In the genomic region with DNA sequence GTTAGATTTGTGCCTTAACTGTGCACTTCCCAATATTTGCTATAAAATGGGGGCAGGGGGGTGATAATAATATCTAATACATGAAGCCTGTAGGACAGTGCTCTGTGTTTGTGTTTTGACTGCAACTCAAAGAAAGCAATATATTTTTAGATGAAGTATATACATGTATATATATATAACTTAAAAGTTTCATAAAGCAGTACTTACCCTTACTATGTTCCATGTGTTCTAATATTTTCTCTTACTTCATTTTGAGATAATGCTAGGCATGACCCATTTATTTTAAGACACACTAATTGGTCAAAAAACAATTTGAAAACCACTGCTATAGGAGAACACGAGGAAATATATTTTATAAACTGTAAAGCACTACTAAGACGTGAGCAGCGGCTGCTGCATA, we compare ENCODE assay signal across 10 cellular contexts. TPM values are rescaled to one million over a fixed set of nuclear protein-coding genes. Genes with fewer than 3 reads are reported as not detected.
DNase-seq lines count a peak whose midpoint lies in the region; ATAC-seq, FAIRE-seq and TF ChIP-seq lines count a peak whose summit lies in the region.
"Had no signal": no experiment of that assay in that cellular context is flagged by ENCODE, and none has a peak within 500 bp of the region (broad histone marks: within the 10 kb centered on the region; RNA-seq: fewer than 3 reads in every experiment).

No MANE protein-coding gene starts in this region.

- H3K4me1 ChIP-seq in HUES6 (ENCODE audit: control insufficient read depth, insufficient read depth, low read length): no peaks in the 10 kb centered on the region

- TF ChIP-seq CTCF in AG04450 (IDR thresholded peaks at IDR 0.05; ENCODE audit: low read depth, low read length): no peak
- TF ChIP-seq CTCF in bronchial epithelial cell (IDR thresholded peaks at IDR 0.05; ENCODE audit: insufficient read depth, low read length, severe bottlenecking): no peak

- CTCF ChIA-PET in AG04450 (lab: Charles Lee): no interaction called here

- H3K9me3 ChIP-seq in AG04450 (ENCODE audit: control insufficient read depth, insufficient read depth, low read length): peaks cover 3% of the 10 kb centered on the region
- no peaks in the 10 kb centered on the region for H3K9me3 ChIP-seq in HUES6 (ENCODE audit: control insufficient read depth, insufficient read depth, low read depth, low read length)

- no peaks in the 10 kb centered on the region for H3K27me3 Mint-ChIP-seq in naive B cell

- H3K27ac Mint-ChIP-seq in naive B cell: peak overlapping the region in 2 of 6 donors; percentile 42 to 97

- H3K27ac ChIP-seq in AG04450 (ENCODE audit: low read depth, low read length) (no peak overlapping the region), HUES6 (ENCODE audit: low read depth, low read length) (no peak overlapping the region)

- H3K36me3 Mint-ChIP-seq in naive B cell: peaks cover 1 to 5% of the 10 kb centered on the region in 2 donors

- ATAC-seq in naive B cell (ENCODE audit: low read depth in 2 of 2) (no peak), HG02763 (IDR thresholded peaks at IDR 0.05; ENCODE audit: unreplicated experiment) (no peak)

- H3K9me3 Mint-ChIP-seq in naive B cell: no peaks in the 10 kb centered on the region

- FAIRE-seq in bronchial epithelial cell (lab: Jason Lieb, UNC) (no peak), GM19239 (lab: Jason Lieb, UNC) (no peak)
- FAIRE-seq: G401.6 had no signal

- POLR2A ChIA-PET in AG04450 (lab: Yijun Ruan, JAX): no interaction called here

- H3K4me3 Mint-ChIP-seq in naive B cell: peak overlapping the region; percentile 81 to 99 (median 97)

- H3K9ac ChIP-seq in HUES6 (ENCODE audit: low read length): no peak overlapping the region

- DNase-seq in AG04450 (ENCODE audit: low read depth, low spot score) (no peak), bronchial epithelial cell (ENCODE audit: low read depth) (no peak), naive B cell (no peak), GM19239 (ENCODE audit: insufficient read length, low spot score) (no peak), KG1 (lab: John Stamatoyannopoulos, UW) (no peak), hepatic stellate cell (ENCODE audit: low spot score) (no peak)
- DNase-seq: NCI-H1417 had no signal

- H3K4me1 Mint-ChIP-seq in naive B cell: peaks cover 37 to 61% (median 46%) of the 10 kb centered on the region in 3 donors

- H3K27me3 ChIP-seq in AG04450 (ENCODE audit: control insufficient read depth, insufficient read depth, low read length) (no peaks in the 10 kb centered on the region), HUES6 (ENCODE audit: control insufficient read depth, insufficient read depth, low read length) (no peaks in the 10 kb centered on the region), bronchial epithelial cell (ENCODE audit: control insufficient read depth, insufficient read depth, low read length) (no peaks in the 10 kb centered on the region)

- H3K4me3 ChIP-seq in AG04450 (ENCODE audit: low read depth, low read length) (peak overlapping the region; percentile 92), HUES6 (ENCODE audit: low read depth, low read length) (peak overlapping the region; percentile 93), bronchial epithelial cell (ENCODE audit: low read depth, low read length) (peak overlapping the region; percentile 74)

- H3K36me3 ChIP-seq in HUES6 (ENCODE audit: control insufficient read depth, insufficient read depth, low read length) (peaks cover 28% of the 10 kb centered on the region), bronchial epithelial cell (ENCODE audit: control insufficient read depth, insufficient read depth, low read length) (peaks cover 4% of the 10 kb centered on the region)

RNA-seq across cellular contexts. Expression of a gene that starts 2.4 kb away (rescaled TPM):
- polyA plus RNA-seq in AG04450 (2011; rRNA removed) (6.2 and 8.7 TPM in 2 replicates), naive B cell (ENCODE audit: low read depth in 6 of 6) (10 to 100 TPM in 5 of 6 donors, 1 to 10 TPM in 1; 6.4 to 35.1 (median 27.7) TPM)
- polyA minus RNA-seq in AG04450 (2011; rRNA and poly(A)+ RNA removed): 9.6 and 10.3 TPM in 2 replicates
- total RNA-seq in bronchial epithelial cell: 1.3 and 2.2 TPM in 2 replicates

RNA-seq across cellular contexts. Expression of a gene that starts 14.9 kb away (rescaled TPM):
- polyA plus RNA-seq in AG04450 (2011; rRNA removed) (4,422 and 6,028 TPM in 2 replicates), naive B cell (ENCODE audit: low read depth in 6 of 6) (1,000 to 10,000 TPM; 2,383 to 2,887 (median 2,526) TPM)
- polyA minus RNA-seq in AG04450 (2011; rRNA and poly(A)+ RNA removed): 6,011 and 8,408 TPM in 2 replicates
- total RNA-seq in bronchial epithelial cell: 5,806 and 7,283 TPM in 2 replicates

RNA-seq across cellular contexts. Expression of a gene that starts 35.5 kb away (rescaled TPM):
- polyA plus RNA-seq in AG04450 (2011; rRNA removed) (11.5 and 12.3 TPM in 2 replicates), naive B cell (ENCODE audit: low read depth in 6 of 6) (1 to 10 TPM in 3 of 6 donors, under 1 TPM in 3; 0.40 to 1.6 (median 1.0) TPM)
- polyA minus RNA-seq in AG04450 (2011; rRNA and poly(A)+ RNA removed): 10.3 and 10.5 TPM in 2 replicates
- total RNA-seq in bronchial epithelial cell: 10.3 and 26.0 TPM in 2 replicates

RNA-seq across cellular contexts. Expression of a gene that starts 53.6 kb away (rescaled TPM):
- polyA plus RNA-seq in AG04450 (2011; rRNA removed) (0.66 and 1.1 TPM in 2 replicates), naive B cell (ENCODE audit: low read depth in 6 of 6) (under 1 TPM in 3 of 6 donors, not detected in 3; 0.09 to 0.27 (median 0.24) TPM)
- 0.17 and 0.18 TPM in 2 replicates for polyA minus RNA-seq in AG04450 (2011; rRNA and poly(A)+ RNA removed)
- total RNA-seq in bronchial epithelial cell: 20.8 and 35.7 TPM in 2 replicates
